Comparison of ENCODE assay signal across 8 cellular contexts in genomic region chr10:68330852-68331454, GRCh38. TPM values are rescaled to one million over a fixed set of nuclear protein-coding genes. Genes with fewer than 3 reads are reported as not detected.
DNase-seq lines count a peak whose midpoint lies in the region; ATAC-seq, FAIRE-seq and TF ChIP-seq lines count a peak whose summit lies in the region.

No MANE protein-coding gene starts in this region.

- H3K4me3 ChIP-seq in GM08714 (ENCODE audit: low read length) (peak overlapping the region; percentile 89), OCI-LY3 (ENCODE audit: low read length) (peak overlapping the region; percentile 100), astrocyte (ENCODE audit: insufficient read depth, low read depth, low read length) (peak overlapping the region; percentile 78)

- H3K4me1 ChIP-seq in OCI-LY3 (ENCODE audit: low read length) (peaks cover 24% of the 10 kb centered on the region), astrocyte (ENCODE audit: insufficient read depth, low read length) (peaks cover 27% of the 10 kb centered on the region)

- peak overlapping the region; percentile 100 for H3K27ac Mint-ChIP-seq in astrocyte (ENCODE audit: unreplicated experiment)

- H2AFZ ChIP-seq in OCI-LY3 (ENCODE audit: low read depth, low read length): peak overlapping the region; percentile 47
- peak overlapping the region; percentile 80 for H2AFZ ChIP-seq in astrocyte (ENCODE audit: low read depth, low read length)

- ATAC-seq in HG02571 (IDR thresholded peaks at IDR 0.05; ENCODE audit: unreplicated experiment) (no peak), HG02759 (IDR thresholded peaks at IDR 0.05; ENCODE audit: unreplicated experiment) (no peak)

- H3K27ac ChIP-seq in OCI-LY3 (ENCODE audit: low read length) (peak overlapping the region; percentile 90), astrocyte (ENCODE audit: low read depth, low read length) (peak overlapping the region; percentile 97)

- peak overlapping the region; percentile 97 for H3K4me3 Mint-ChIP-seq in astrocyte (ENCODE audit: unreplicated experiment)

- H3K36me3 Mint-ChIP-seq in astrocyte (ENCODE audit: low read depth, unreplicated experiment): no peaks in the 10 kb centered on the region

- peaks cover 2% of the 10 kb centered on the region for H3K9me3 Mint-ChIP-seq in astrocyte (ENCODE audit: unreplicated experiment)

- DNase-seq in astrocyte (ENCODE audit: low read depth) (peak; percentile 14), inferior parietal cortex (ENCODE audit: extremely low spot score) (peak; percentile 76), NCI-H345 (lab: John Stamatoyannopoulos, UW) (no peak)
- peak; percentile 16 for DNase-seq in stimulated activated CD4-positive, alpha-beta T cell treated with anti-CD3 and anti-CD28 coated beads, Interleukin-1b, Interleukin-23, amount 100 ng/mL, for 48 hours

- peak overlapping the region; percentile 98 for H3K4me2 ChIP-seq in OCI-LY3 (ENCODE audit: low read length)
- peak overlapping the region; percentile 87 for H3K4me2 ChIP-seq in astrocyte (ENCODE audit: low read length)

- H3K79me2 ChIP-seq in OCI-LY3 (ENCODE audit: low read length) (peaks cover 47% of the 10 kb centered on the region), astrocyte (ENCODE audit: insufficient read depth, low read length) (peaks cover 47% of the 10 kb centered on the region)

- H3K4me1 Mint-ChIP-seq in astrocyte (ENCODE audit: low read depth, unreplicated experiment): peaks cover 18% of the 10 kb centered on the region

- H4K20me1 ChIP-seq in OCI-LY3 (ENCODE audit: insufficient read depth, low read length) (peaks cover 32% of the 10 kb centered on the region), astrocyte (ENCODE audit: insufficient read depth, low read length) (peaks cover 32% of the 10 kb centered on the region)

- H3K9me3 ChIP-seq in OCI-LY3 (ENCODE audit: insufficient read depth, low read length): no peaks in the 10 kb centered on the region
- no peaks in the 10 kb centered on the region for H3K9me3 ChIP-seq in astrocyte (ENCODE audit: insufficient read depth, low read depth, low read length)

- peak overlapping the region; percentile 88 for H3K9ac ChIP-seq in OCI-LY3 (ENCODE audit: low read length)
- H3K9ac ChIP-seq in astrocyte (ENCODE audit: low read length): peak overlapping the region; percentile 100

- H3K27me3 Mint-ChIP-seq in astrocyte (ENCODE audit: low read depth, unreplicated experiment): no peaks in the 10 kb centered on the region

- H3K27me3 ChIP-seq in OCI-LY3 (ENCODE audit: low read depth, low read length) (no peaks in the 10 kb centered on the region), astrocyte (ENCODE audit: insufficient read depth, low read length) (no peaks in the 10 kb centered on the region)

- H3K36me3 ChIP-seq in OCI-LY3 (replicated peaks; ENCODE audit: low read depth, low read length) (peaks cover 10% of the 10 kb centered on the region), astrocyte (ENCODE audit: insufficient read depth, low read length) (peaks cover 5% of the 10 kb centered on the region)

- no peak for FAIRE-seq in astrocyte (lab: Jason Lieb, UNC)

- no peak for TF ChIP-seq CTCF in OCI-LY3 (IDR thresholded peaks at IDR 0.05; ENCODE audit: low read depth, low read length)
- no peak for TF ChIP-seq CTCF in astrocyte (IDR thresholded peaks at IDR 0.05; ENCODE audit: insufficient read depth, low read depth, low read length)

RNA-seq across cellular contexts. Expression of gene HNRNPH3, which starts 0.9 kb away (rescaled TPM):
- total RNA-seq in astrocyte: 75.6 and 90.1 TPM in 2 replicates

RNA-seq across cellular contexts. Expression of gene PBLD, which starts 1.8 kb away (rescaled TPM):
- total RNA-seq in astrocyte: 5.7 and 6.1 TPM in 2 replicates
